Comparison of ENCODE assay signal across 8 cellular contexts in genomic region chr10:3068968-3069737, GRCh38. TPM values are rescaled to one million over a fixed set of nuclear protein-coding genes. Genes with fewer than 3 reads are reported as not detected.
DNase-seq lines count a peak whose midpoint lies in the region; ATAC-seq and TF ChIP-seq lines count a peak whose summit lies in the region.

No MANE protein-coding gene starts in this region.

- H3K4me3 ChIP-seq in KMS-11 (IDR thresholded peaks at IDR 0.05; ENCODE audit: insufficient read depth, low read depth, low read length) = no peak overlapping the region
- H3K4me3 ChIP-seq in left ventricle myocardium inferior = peak overlapping the region; percentile 86

- peaks cover 48% of the 10 kb centered on the region for H3K4me1 Mint-ChIP-seq in activated naive CD4-positive, alpha-beta T cell treated with anti-CD3 and anti-CD28 coated beads for 36 hours (ENCODE audit: low read depth)

- peaks cover 67% of the 10 kb centered on the region for H3K79me2 ChIP-seq in KMS-11 (ENCODE audit: insufficient read depth, low read depth)

- peak overlapping the region; percentile 97 for H3K9ac ChIP-seq in KMS-11

- H3K4me1 ChIP-seq in KMS-11 (ENCODE audit: low read depth, poor library complexity, severe bottlenecking) (peaks cover 30% of the 10 kb centered on the region), left ventricle myocardium inferior (peaks cover 96% of the 10 kb centered on the region)

- CTCF ChIA-PET in activated naive CD4-positive, alpha-beta T cell treated with anti-CD3 and anti-CD28 coated beads for 36 hours (lab: Charles Lee) = no interaction called here

- peak; percentile 51 for DNase-seq in G401 (ENCODE audit: low spot score)
- no peak for DNase-seq in activated naive CD4-positive, alpha-beta T cell treated with anti-CD3 and anti-CD28 coated beads for 36 hours
- DNase-seq in left ventricle myocardium inferior = no peak
- DNase-seq in sciatic nerve (ENCODE audit: low spot score) = no peak
- no peak for DNase-seq in SKM-1 (lab: John Stamatoyannopoulos, UW; ENCODE audit: unreplicated experiment)
- DNase-seq in COLO829 (ENCODE audit: low spot score) = no peak

- no peaks in the 10 kb centered on the region for H3K9me3 ChIP-seq in left ventricle myocardium inferior (replicated peaks)

- in situ Hi-C loops in G401 (cut with HindIII; ENCODE audit: low sequenced_read_pairs) = no loop called here

- ATAC-seq in GM21423 (IDR thresholded peaks at IDR 0.05; ENCODE audit: unreplicated experiment) (peak; percentile 28), sciatic nerve (peak; percentile 2)

- H3K36me3 ChIP-seq in KMS-11 (ENCODE audit: insufficient read depth) (peaks cover 3% of the 10 kb centered on the region; the same call in 1 of the 2 replicates), left ventricle myocardium inferior (peaks cover 4% of the 10 kb centered on the region)

- TF ChIP-seq CTCF in KMS-11 (conservative IDR thresholded peaks at IDR 0.05; ENCODE audit: low read depth, low read length) = no peak
- TF ChIP-seq CTCF in left ventricle myocardium inferior (IDR thresholded peaks at IDR 0.05; ENCODE audit: borderline replicate concordance) = no peak

- H3K27me3 Mint-ChIP-seq in activated naive CD4-positive, alpha-beta T cell treated with anti-CD3 and anti-CD28 coated beads for 36 hours (ENCODE audit: low read depth) = peaks cover 9% of the 10 kb centered on the region

- peaks cover 36% of the 10 kb centered on the region for H3K36me3 Mint-ChIP-seq in activated naive CD4-positive, alpha-beta T cell treated with anti-CD3 and anti-CD28 coated beads for 36 hours (ENCODE audit: low read depth)

- H3K27me3 ChIP-seq in KMS-11 (ENCODE audit: insufficient read depth, low read depth) = no peaks in the 10 kb centered on the region
- H3K27me3 ChIP-seq in left ventricle myocardium inferior (ENCODE audit: low read depth) = no peaks in the 10 kb centered on the region

- H3K9me3 Mint-ChIP-seq in activated naive CD4-positive, alpha-beta T cell treated with anti-CD3 and anti-CD28 coated beads for 36 hours = no peaks in the 10 kb centered on the region

- intact Hi-C loops in activated naive CD4-positive, alpha-beta T cell treated with anti-CD3 and anti-CD28 coated beads for 36 hours (cut with micrococcal nuclease) = loop anchor here (1.0 kb wide), 2 partner anchors 26 to 103 kb away; partner anchors contain the start of gene PITRM1
- intact Hi-C loops in left ventricle myocardium inferior (cut with micrococcal nuclease) = no loop called here
- intact Hi-C loops in sciatic nerve (cut with DNase I) = no loop called here

- H3K27ac ChIP-seq in KMS-11 (peak overlapping the region; percentile 83), left ventricle myocardium inferior (replicated peaks) (peak overlapping the region; percentile 92)

- H3K27ac Mint-ChIP-seq in activated naive CD4-positive, alpha-beta T cell treated with anti-CD3 and anti-CD28 coated beads for 36 hours = peak overlapping the region; percentile 77

- peaks cover 34% of the 10 kb centered on the region for H4K20me1 ChIP-seq in KMS-11 (ENCODE audit: insufficient read depth)

- peak overlapping the region; percentile 83 for H2AFZ ChIP-seq in KMS-11 (ENCODE audit: low read depth)

- H3K4me2 ChIP-seq in KMS-11 = peak overlapping the region; percentile 91

- peak overlapping the region; percentile 86 for H3K4me3 Mint-ChIP-seq in activated naive CD4-positive, alpha-beta T cell treated with anti-CD3 and anti-CD28 coated beads for 36 hours

RNA-seq across cellular contexts. Expression of gene PFKP, which starts 1.8 kb away (rescaled TPM):
- total RNA-seq in G401 (2014; rRNA removed; shearing (Covaris generic)) = 200 and 222 TPM in 2 replicates
- 10 to 100 TPM; 96.2 to 99.7 TPM for total RNA-seq in activated naive CD4-positive, alpha-beta T cell treated with anti-CD3 and anti-CD28 coated beads for 36 hours
- total RNA-seq in left ventricle myocardium inferior = 206 TPM
- total RNA-seq in sciatic nerve = 41.3 TPM
